In the genomic region with DNA sequence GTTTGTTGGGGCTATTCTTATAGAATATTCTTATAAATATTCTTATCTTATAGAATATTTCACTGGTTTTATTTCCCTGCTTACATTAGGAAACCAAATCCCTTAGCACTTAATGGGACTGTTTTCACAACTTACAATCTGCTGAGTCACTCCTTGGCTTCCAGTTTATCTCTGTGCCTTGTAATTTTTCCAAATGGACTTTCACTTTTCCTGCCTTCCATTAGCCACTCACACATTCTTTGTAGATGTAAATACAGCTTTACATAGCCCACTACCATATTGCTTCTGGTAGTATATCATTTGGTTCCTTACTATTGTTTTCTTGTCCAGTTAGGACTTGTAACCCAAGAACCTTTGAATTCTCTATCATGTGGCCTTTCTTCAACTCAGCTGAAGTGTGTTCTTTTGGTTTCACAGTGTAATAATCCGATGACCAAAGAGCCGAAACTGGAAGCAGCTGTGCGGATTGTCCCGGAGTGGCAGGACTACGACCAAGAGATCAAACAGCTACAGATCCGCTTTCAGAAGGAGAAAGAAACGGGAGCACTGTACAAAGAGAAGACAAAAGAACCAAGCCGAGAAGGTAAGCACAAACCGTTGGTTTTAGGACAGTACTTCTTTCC, we compare ENCODE assay signal across 10 cellular contexts.
A peak's percentile ranks its signal among the peaks of the same experiment; 100 is the strongest.
DNase-seq lines count a peak whose midpoint lies in the region; ATAC-seq, FAIRE-seq and TF ChIP-seq lines count a peak whose summit lies in the region.
"Had no signal": no experiment of that assay in that cellular context is flagged by ENCODE, and none has a peak within 500 bp of the region (broad histone marks: within the 10 kb centered on the region; RNA-seq: fewer than 3 reads in every experiment).

No MANE protein-coding gene starts in this region.

- H3K36me3 ChIP-seq in bronchial epithelial cell (ENCODE audit: control insufficient read depth, insufficient read depth, low read length) (peaks cover 12% of the 10 kb centered on the region), subcutaneous abdominal adipose tissue (ENCODE audit: control insufficient read depth in 5 of 5, insufficient read depth in 5 of 5, low read length in 5 of 5) (peaks cover 19 to 57% (median 41%) of the 10 kb centered on the region in 5 donors)

- H3K36me3 Mint-ChIP-seq in activated naive CD8-positive, alpha-beta T cell treated with anti-CD3 and anti-CD28 coated beads, Interleukin-2, amount 10 ng/mL, durations not matched to agents 7 days and 5 days, result peaks cover 31% of the 10 kb centered on the region
- peaks cover 59% of the 10 kb centered on the region for H3K36me3 Mint-ChIP-seq in activated naive CD8-positive, alpha-beta T cell treated with anti-CD3 and anti-CD28 coated beads, Interleukin-2, amount 50 U/mL, for 24 hours (ENCODE audit: low read depth)

- no peaks in the 10 kb centered on the region for H3K9me3 ChIP-seq in subcutaneous abdominal adipose tissue (ENCODE audit: control insufficient read depth in 5 of 5, low read length in 5 of 5)
- H3K9me3 ChIP-seq: SJCRH30 had no signal

- no peak overlapping the region for H3K4me3 ChIP-seq in bronchial epithelial cell (ENCODE audit: low read depth, low read length)
- H3K4me3 ChIP-seq in subcutaneous abdominal adipose tissue (ENCODE audit: low read depth in 1 of 5, low read length in 5 of 5), result peak overlapping the region; percentile 29 to 60 (median 45)
- H3K4me3 ChIP-seq: SJCRH30 had no signal

- H3K27me3 Mint-ChIP-seq in activated naive CD8-positive, alpha-beta T cell treated with anti-CD3 and anti-CD28 coated beads, Interleukin-2, amount 10 ng/mL, durations not matched to agents 7 days and 5 days, result no peaks in the 10 kb centered on the region
- no peaks in the 10 kb centered on the region for H3K27me3 Mint-ChIP-seq in activated naive CD8-positive, alpha-beta T cell treated with anti-CD3 and anti-CD28 coated beads, Interleukin-2, amount 50 U/mL, for 24 hours

- no peak for DNase-seq in activated naive CD8-positive, alpha-beta T cell treated with anti-CD3 and anti-CD28 coated beads, Interleukin-2, amount 10 ng/mL, durations not matched to agents 7 days and 5 days
- no peak for DNase-seq in activated naive CD8-positive, alpha-beta T cell treated with anti-CD3 and anti-CD28 coated beads, Interleukin-2, amount 50 U/mL, for 24 hours
- DNase-seq in bronchial epithelial cell (ENCODE audit: low read depth) (peak; percentile 26), left kidney (ENCODE audit: low read depth, low spot score) (peak; percentile 56), SIG-M5 treated with dmso at 0.1 percent for 504 hours (lab: John Stamatoyannopoulos, UW; ENCODE audit: unreplicated experiment) (no peak), NCI-H1417 (lab: John Stamatoyannopoulos, UW) (no peak)

- peaks cover 0 to 26% (median 0%) of the 10 kb centered on the region in 5 donors for H3K4me1 ChIP-seq in subcutaneous abdominal adipose tissue (ENCODE audit: control insufficient read depth in 5 of 5, insufficient read depth in 5 of 5, low read length in 5 of 5)
- H3K4me1 ChIP-seq: SJCRH30 had no signal

- H3K4me3 Mint-ChIP-seq in activated naive CD8-positive, alpha-beta T cell treated with anti-CD3 and anti-CD28 coated beads, Interleukin-2, amount 10 ng/mL, durations not matched to agents 7 days and 5 days, result no peak overlapping the region
- no peak overlapping the region for H3K4me3 Mint-ChIP-seq in activated naive CD8-positive, alpha-beta T cell treated with anti-CD3 and anti-CD28 coated beads, Interleukin-2, amount 50 U/mL, for 24 hours

- POLR2A ChIA-PET in activated naive CD8-positive, alpha-beta T cell treated with anti-CD3 and anti-CD28 coated beads, Interleukin-2, amount 10 ng/mL, durations not matched to agents 7 days and 5 days (lab: Charles Lee), result no interaction called here

- no peaks in the 10 kb centered on the region for H3K27me3 ChIP-seq in bronchial epithelial cell (ENCODE audit: control insufficient read depth, insufficient read depth, low read length)
- no peaks in the 10 kb centered on the region for H3K27me3 ChIP-seq in subcutaneous abdominal adipose tissue (ENCODE audit: control insufficient read depth in 5 of 5, insufficient read depth in 4 of 5, low read length in 5 of 5)
- H3K27me3 ChIP-seq: SJCRH30 had no signal

- no peak for FAIRE-seq in bronchial epithelial cell (lab: Jason Lieb, UNC)

- H3K9me3 Mint-ChIP-seq in activated naive CD8-positive, alpha-beta T cell treated with anti-CD3 and anti-CD28 coated beads, Interleukin-2, amount 10 ng/mL, durations not matched to agents 7 days and 5 days, result no peaks in the 10 kb centered on the region
- H3K9me3 Mint-ChIP-seq in activated naive CD8-positive, alpha-beta T cell treated with anti-CD3 and anti-CD28 coated beads, Interleukin-2, amount 50 U/mL, for 24 hours, result no peaks in the 10 kb centered on the region

- peak overlapping the region in 3 of 5 donors; percentile 16 to 81 (median 70) for H3K9ac ChIP-seq in subcutaneous abdominal adipose tissue (ENCODE audit: low read length in 5 of 5)

- peak overlapping the region; percentile 69 for H3K27ac Mint-ChIP-seq in activated naive CD8-positive, alpha-beta T cell treated with anti-CD3 and anti-CD28 coated beads, Interleukin-2, amount 10 ng/mL, durations not matched to agents 7 days and 5 days
- H3K27ac Mint-ChIP-seq in activated naive CD8-positive, alpha-beta T cell treated with anti-CD3 and anti-CD28 coated beads, Interleukin-2, amount 50 U/mL, for 24 hours, result no peak overlapping the region

- ATAC-seq in activated naive CD8-positive, alpha-beta T cell treated with anti-CD3 and anti-CD28 coated beads, Interleukin-2, amount 10 ng/mL, durations not matched to agents 7 days and 5 days (ENCODE audit: low read depth), result no peak
- ATAC-seq in activated naive CD8-positive, alpha-beta T cell treated with anti-CD3 and anti-CD28 coated beads, Interleukin-2, amount 50 U/mL, for 24 hours, result no peak
- no peak for ATAC-seq in GM21786 (IDR thresholded peaks at IDR 0.05; ENCODE audit: unreplicated experiment)

- H3K27ac ChIP-seq in subcutaneous abdominal adipose tissue (ENCODE audit: low read depth, low read length), result peak overlapping the region; percentile 70
- H3K27ac ChIP-seq: C4-2B, SJCRH30 had no signal

- H3K4me1 Mint-ChIP-seq in activated naive CD8-positive, alpha-beta T cell treated with anti-CD3 and anti-CD28 coated beads, Interleukin-2, amount 10 ng/mL, durations not matched to agents 7 days and 5 days, result no peaks in the 10 kb centered on the region
- no peaks in the 10 kb centered on the region for H3K4me1 Mint-ChIP-seq in activated naive CD8-positive, alpha-beta T cell treated with anti-CD3 and anti-CD28 coated beads, Interleukin-2, amount 50 U/mL, for 24 hours

- no peak for TF ChIP-seq CTCF in bronchial epithelial cell (IDR thresholded peaks at IDR 0.05; ENCODE audit: insufficient read depth, low read length, severe bottlenecking)

Comparison
In these comparisons a context has a peak if more than half of its experiments do, and no peak if none do; other contexts are left out.
1. DNase-seq: peak in bronchial epithelial cell (single experiment) and left kidney (single experiment); none in activated naive CD8-positive, alpha-beta T cell treated with anti-CD3 and anti-CD28 coated beads, Interleukin-2, amount 10 ng/mL, durations not matched to agents 7 days and 5 days (single experiment), activated naive CD8-positive, alpha-beta T cell treated with anti-CD3 and anti-CD28 coated beads, Interleukin-2, amount 50 U/mL, for 24 hours (single experiment), SIG-M5 treated with dmso at 0.1 percent for 504 hours (single experiment) and NCI-H1417 (0 of 3).